Comparison of ENCODE assay signal across 8 cellular contexts in genomic region chr1:101235241-101235695, GRCh38. TPM values are rescaled to one million over a fixed set of nuclear protein-coding genes. Genes with fewer than 3 reads are reported as not detected.
DNase-seq lines count a peak whose midpoint lies in the region; ATAC-seq and TF ChIP-seq lines count a peak whose summit lies in the region.

No MANE protein-coding gene starts in this region.

- H3K27ac ChIP-seq in spleen = peak overlapping the region; percentile 80 to 99 (median 94)

- peak overlapping the region; percentile 97 to 99 (median 98) for H3K4me3 Mint-ChIP-seq in T-cell

- peaks cover 0 to 6% (median 0%) of the 10 kb centered on the region in 3 donors for H3K9me3 Mint-ChIP-seq in T-cell

- H3K27me3 Mint-ChIP-seq in T-cell = no peaks in the 10 kb centered on the region

- no peak for TF ChIP-seq POLR2A in spleen (IDR thresholded peaks at IDR 0.05)

- peaks cover 6 to 72% (median 48%) of the 10 kb centered on the region in 6 donors for H3K4me1 ChIP-seq in spleen

- peak; percentile 0 for ATAC-seq in GM21447 (IDR thresholded peaks at IDR 0.05; ENCODE audit: unreplicated experiment)
- ATAC-seq in T-cell (replicated peaks in 1 of 4) = peak in 1 of 4 experiments; percentile 37
- no peak for ATAC-seq in GM21515 (IDR thresholded peaks at IDR 0.05; ENCODE audit: unreplicated experiment)
- no peak for ATAC-seq in GM21737 (IDR thresholded peaks at IDR 0.05; ENCODE audit: unreplicated experiment)

- H3K4me3 ChIP-seq in foreskin fibroblast (ENCODE audit: low read depth in 1 of 2, low read length in 2 of 2) (peak overlapping the region; percentile 68 to 83), spleen (peak overlapping the region; percentile 54 to 90 (median 66))

- DNase-seq in T-cell (peak in 11 of 34 experiments; percentile 2 to 36 (median 13)), foreskin fibroblast (no peak), spleen (no peak), midbrain (lab: John Stamatoyannopoulos, UW) (no peak), DMS79 (lab: John Stamatoyannopoulos, UW) (no peak)

- intact Hi-C loops in spleen (cut with DNase I; ENCODE audit: low total_unique reads) = no loop called here

- peaks cover 0 to 34% (median 0%) of the 10 kb centered on the region in 7 donors for H3K27me3 ChIP-seq in spleen (replicated peaks in 1 of 7)

- peaks cover 38% of the 10 kb centered on the region for H3K36me3 Mint-ChIP-seq in T-cell

- H3K4me1 Mint-ChIP-seq in T-cell = peaks cover 48 to 62% (median 52%) of the 10 kb centered on the region in 3 donors

- POLR2A ChIA-PET in T-cell (lab: Charles Lee) = interaction anchor here (0.6 to 1.9 kb wide), 17 partner anchors 9 to 339 kb away, joined by 3 to 11 read pairs (median 3); partner anchors contain the start of gene SLC30A7 (in 1 of the 2)

- CTCF ChIA-PET in T-cell (lab: Charles Lee) = interaction anchor here (0.6 to 2.2 kb wide), 13 partner anchors 18 to 123 kb away, joined by 3 to 9 read pairs (median 3); no protein-coding TSS in a partner anchor

- peak overlapping the region; percentile 98 to 100 for H3K27ac Mint-ChIP-seq in T-cell

- WGBS in spleen, 5 donors = 16 to 27% (median 17%) methylated on average over 6 of the region's 6 CpGs

- H3K36me3 ChIP-seq in spleen = peaks cover 0 to 16% (median 12%) of the 10 kb centered on the region in 6 donors

- TF ChIP-seq CTCF in foreskin fibroblast (IDR thresholded peaks at IDR 0.05; ENCODE audit: low read depth, low read length) (no peak), spleen (IDR thresholded peaks at IDR 0.05 in 8 of 11, conservative IDR thresholded peaks at IDR 0.05 in 3 of 11) (no peak)

- peaks cover 0 to 6% (median 0%) of the 10 kb centered on the region in 8 donors for H3K9me3 ChIP-seq in spleen

RNA-seq across cellular contexts. Expression of gene S1PR1, which starts 1.6 kb away (rescaled TPM):
- 100 to 1,000 TPM; 178 to 368 (median 354) TPM for total RNA-seq in T-cell
- 100 to 1,000 TPM in 6 of 7 donors, 10 to 100 TPM in 1; 83.9 to 219 (median 158) TPM for total RNA-seq in spleen
- polyA plus RNA-seq in spleen = 10 to 100 TPM; 42.5 to 53.9 (median 45.4) TPM
